ENCODE assay signal across 15 cellular contexts in the genomic region with DNA sequence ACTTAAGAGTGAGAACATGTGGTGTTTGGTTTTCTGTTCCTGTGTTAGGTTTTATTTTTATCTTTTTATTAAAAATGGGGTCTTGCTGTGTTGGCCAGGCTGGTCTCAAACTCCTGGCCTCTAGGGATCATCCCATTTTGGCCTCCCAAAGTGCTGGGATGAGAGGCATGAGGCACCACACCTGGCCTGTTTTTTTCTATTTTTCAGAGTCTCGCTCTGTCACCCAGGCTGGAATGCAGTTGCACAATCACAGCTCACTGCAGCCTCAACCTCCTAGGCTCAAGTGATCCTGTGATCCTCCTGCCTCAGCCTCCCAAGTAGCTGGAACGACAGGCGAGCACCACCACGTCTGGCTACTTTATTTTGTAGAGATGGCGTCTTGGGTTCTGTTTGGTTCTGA. TPM values are rescaled to one million over a fixed set of nuclear protein-coding genes. Genes with fewer than 3 reads are reported as not detected.
A peak's percentile ranks its signal among the peaks of the same experiment; 100 is the strongest.
DNase-seq lines count a peak whose midpoint lies in the region; ATAC-seq, FAIRE-seq and TF ChIP-seq lines count a peak whose summit lies in the region.
"Had no signal": no experiment of that assay in that cellular context is flagged by ENCODE, and none has a peak within 500 bp of the region (broad histone marks: within the 10 kb centered on the region; RNA-seq: fewer than 3 reads in every experiment).

No MANE protein-coding gene starts in this region.

- H3K4me2 ChIP-seq in A549 (no peak overlapping the region), BLaER1 (no peak overlapping the region), GM23248 (ENCODE audit: unreplicated experiment) (no peak overlapping the region)

- in situ Hi-C loops in GM23248 (cut with MboI), result no loop called here

- peaks cover 21% of the 10 kb centered on the region; the same call in 1 of the 2 replicates for H3F3A ChIP-seq in GM23248 (ENCODE audit: insufficient read depth)

- H3K79me2 ChIP-seq in GM23248 (ENCODE audit: insufficient read depth), result peaks cover 49% of the 10 kb centered on the region

- no peak for ATAC-seq in A549
- no peak for ATAC-seq in WTC11
- no peak for ATAC-seq in memory B cell (ENCODE audit: low read depth)
- no peak for ATAC-seq in GM19328 (IDR thresholded peaks at IDR 0.05; ENCODE audit: unreplicated experiment)
- ATAC-seq: HCT116 had no signal

- POLR2A ChIA-PET in A549 (lab: Yijun Ruan, JAX), result no interaction called here
- POLR2A ChIA-PET in WTC11 (lab: Charles Lee), result no interaction called here

- TF ChIP-seq POLR2A in A549 (IDR thresholded peaks at IDR 0.05; ENCODE audit: low read length), result no peak

- H3K9me2 ChIP-seq in GM23248 (ENCODE audit: insufficient read depth), result no peaks in the 10 kb centered on the region

- no peak for TF ChIP-seq EP300 in A549 (IDR thresholded peaks at IDR 0.05)

- H3K27me3 Mint-ChIP-seq in WTC11 (ENCODE audit: low read depth) (no peaks in the 10 kb centered on the region), memory B cell (no peaks in the 10 kb centered on the region)
- H3K27me3 Mint-ChIP-seq: CD8-positive, alpha-beta memory T cell had no signal

- DNase-seq in A549 (ENCODE audit: low read depth in 1 of 2, low spot score in 1 of 2), result no peak
- no peak for DNase-seq in WTC11 (ENCODE audit: low spot score)
- DNase-seq in memory B cell (ENCODE audit: low spot score in 2 of 2), result no peak
- no peak for DNase-seq in SKM-1 treated with dmso at 0.1 percent for 144 hours (lab: John Stamatoyannopoulos, UW; ENCODE audit: unreplicated experiment)
- DNase-seq in GM23248, result no peak
- DNase-seq: Caco-2; CD8-positive, alpha-beta memory T cell; DMS53; GF-D8 had no signal

- peaks cover 53% of the 10 kb centered on the region for H4K20me1 ChIP-seq in BLaER1
- no peaks in the 10 kb centered on the region for H4K20me1 ChIP-seq in GM23248 (ENCODE audit: insufficient read depth)

- no peak overlapping the region for H2AFZ ChIP-seq in GM23248

- CTCF ChIA-PET in A549 (lab: Yijun Ruan, JAX) (interaction anchor here (0.6 to 2.5 kb wide), 10 partner anchors 10 to 254 kb away, joined by 3 to 13 read pairs (median 4); a partner anchor contains a TSS), WTC11 (lab: Charles Lee) (interaction anchor here (2.3 kb wide), 1 partner anchor 25 kb away, joined by 5 read pairs; no protein-coding TSS in a partner anchor)

- H3K9ac ChIP-seq in BLaER1, result 0 out of 2 replicates have a peak overlapping the region, but pooled peaks have one; percentile 19
- H3K9ac ChIP-seq in GM23248, result no peak overlapping the region

- H3K4me3 Mint-ChIP-seq in WTC11 (no peak overlapping the region), memory B cell (no peak overlapping the region)
- H3K4me3 Mint-ChIP-seq: CD8-positive, alpha-beta memory T cell had no signal

- no peaks in the 10 kb centered on the region for H3K9me3 ChIP-seq in A549
- H3K9me3 ChIP-seq in BLaER1, result no peaks in the 10 kb centered on the region
- no peaks in the 10 kb centered on the region for H3K9me3 ChIP-seq in GM23248 (ENCODE audit: low read depth)
- H3K9me3 ChIP-seq: Caco-2 had no signal

- H3K36me3 ChIP-seq in BLaER1 (peaks cover 62% of the 10 kb centered on the region), GM23248 (ENCODE audit: low read depth) (0 out of 2 replicates have a peak, but pooled peaks cover 6% of the 10 kb centered on the region)

- H3K4me3 ChIP-seq in A549, result no peak overlapping the region
- H3K4me3 ChIP-seq in BLaER1, result no peak overlapping the region
- no peak overlapping the region for H3K4me3 ChIP-seq in GM23248

- H3K9me3 Mint-ChIP-seq in WTC11 (no peaks in the 10 kb centered on the region), memory B cell (no peaks in the 10 kb centered on the region)
- H3K9me3 Mint-ChIP-seq: CD8-positive, alpha-beta memory T cell had no signal

- H3K4me1 Mint-ChIP-seq in WTC11, result peaks cover 12% of the 10 kb centered on the region
- H3K4me1 Mint-ChIP-seq in memory B cell, result peaks cover 25% of the 10 kb centered on the region

- TF ChIP-seq RAD21 in A549 (conservative IDR thresholded peaks at IDR 0.05 in 1 of 2, IDR thresholded peaks at IDR 0.05 in 1 of 2), result no peak

- H3K36me3 Mint-ChIP-seq in WTC11, result peaks cover 29% of the 10 kb centered on the region
- H3K36me3 Mint-ChIP-seq in memory B cell, result peaks cover 5% of the 10 kb centered on the region

- H3K27me3 ChIP-seq in BLaER1 (no peaks in the 10 kb centered on the region), GM23248 (replicated peaks; ENCODE audit: insufficient read depth) (no peaks in the 10 kb centered on the region)

- H3K27ac Mint-ChIP-seq in WTC11 (no peak overlapping the region), memory B cell (peak overlapping the region; percentile 54)

- TF ChIP-seq CTCF in A549 (IDR thresholded peaks at IDR 0.05), result no peak
- TF ChIP-seq CTCF in WTC11 (IDR thresholded peaks at IDR 0.05), result no peak

- FAIRE-seq in A549 (lab: Jason Lieb, UNC), result peak; percentile 98
- FAIRE-seq: GM19239, H54 had no signal

- H3K4me1 ChIP-seq in A549, result peaks cover 17% of the 10 kb centered on the region
- H3K4me1 ChIP-seq in BLaER1, result peaks cover 53% of the 10 kb centered on the region
- H3K4me1 ChIP-seq in GM23248 (ENCODE audit: insufficient read depth), result peaks cover 9% of the 10 kb centered on the region

- 93% methylated on average over 5 of the region's 5 CpGs for WGBS in A549 (ENCODE audit: missing lambda C conversion rate)
- 80 to 92% methylated on average over 5 of the region's 5 CpGs for WGBS in GM23248 (ENCODE audit: low coverage in 1 of 2, low lambda C conversion rate in 2 of 2, missing lambda C conversion rate in 2 of 2), 2 experiments

- H3K27ac ChIP-seq in A549, result no peak overlapping the region
- no peak overlapping the region for H3K27ac ChIP-seq in BLaER1
- H3K27ac ChIP-seq in GM23248, result no peak overlapping the region

TF ChIP-seq in A549, 52 proteins besides CTCF, POLR2A, EP300 and RAD21:
- TF ChIP-seq MAFK (IDR thresholded peaks at IDR 0.05; ENCODE audit: partially characterized antibody) (no peak), CEBPB (IDR thresholded peaks at IDR 0.05) (peak; percentile 53 to 87; a peak in 3 of 4 replicates)

TF ChIP-seq in WTC11, 78 proteins besides CTCF, POLR2A, EP300 and RAD21 (continues in another document):
- TF ChIP-seq, protein P1, sequence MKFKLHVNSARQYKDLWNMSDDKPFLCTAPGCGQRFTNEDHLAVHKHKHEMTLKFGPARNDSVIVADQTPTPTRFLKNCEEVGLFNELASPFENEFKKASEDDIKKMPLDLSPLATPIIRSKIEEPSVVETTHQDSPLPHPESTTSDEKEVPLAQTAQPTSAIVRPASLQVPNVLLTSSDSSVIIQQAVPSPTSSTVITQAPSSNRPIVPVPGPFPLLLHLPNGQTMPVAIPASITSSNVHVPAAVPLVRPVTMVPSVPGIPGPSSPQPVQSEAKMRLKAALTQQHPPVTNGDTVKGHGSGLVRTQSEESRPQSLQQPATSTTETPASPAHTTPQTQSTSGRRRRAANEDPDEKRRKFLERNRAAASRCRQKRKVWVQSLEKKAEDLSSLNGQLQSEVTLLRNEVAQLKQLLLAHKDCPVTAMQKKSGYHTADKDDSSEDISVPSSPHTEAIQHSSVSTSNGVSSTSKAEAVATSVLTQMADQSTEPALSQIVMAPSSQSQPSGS (CRISPR knock-in tag; IDR thresholded peaks at IDR 0.05; ENCODE audit: borderline replicate concordance, low read depth), result no peak
- TF ChIP-seq, protein P2, sequence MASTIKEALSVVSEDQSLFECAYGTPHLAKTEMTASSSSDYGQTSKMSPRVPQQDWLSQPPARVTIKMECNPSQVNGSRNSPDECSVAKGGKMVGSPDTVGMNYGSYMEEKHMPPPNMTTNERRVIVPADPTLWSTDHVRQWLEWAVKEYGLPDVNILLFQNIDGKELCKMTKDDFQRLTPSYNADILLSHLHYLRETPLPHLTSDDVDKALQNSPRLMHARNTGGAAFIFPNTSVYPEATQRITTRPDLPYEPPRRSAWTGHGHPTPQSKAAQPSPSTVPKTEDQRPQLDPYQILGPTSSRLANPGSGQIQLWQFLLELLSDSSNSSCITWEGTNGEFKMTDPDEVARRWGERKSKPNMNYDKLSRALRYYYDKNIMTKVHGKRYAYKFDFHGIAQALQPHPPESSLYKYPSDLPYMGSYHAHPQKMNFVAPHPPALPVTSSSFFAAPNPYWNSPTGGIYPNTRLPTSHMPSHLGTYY (CRISPR knock-in tag; IDR thresholded peaks at IDR 0.05), result no peak
- TF ChIP-seq ELF4 (CRISPR knock-in tag; IDR thresholded peaks at IDR 0.05; ENCODE audit: low read depth) (no peak), NFE2L1 (CRISPR knock-in tag; IDR thresholded peaks at IDR 0.05) (no peak)

RNA-seq across cellular contexts. Expression of a gene that starts 7.6 kb away (rescaled TPM):
- 11.3 and 16.9 TPM in 2 replicates for polyA plus RNA-seq in A549 (2011; rRNA removed)
- 17.0 and 26.0 TPM in 2 replicates for polyA plus RNA-seq in A549 (2012; cell fraction: cytosol; rRNA removed)
- polyA plus RNA-seq in A549 (2012; cell fraction: nucleus; rRNA removed), result 31.8 and 49.4 TPM in 2 replicates
- polyA plus RNA-seq in A549 (2017; fragmentation: RNase III; extraction: RNeasy Plus Mini Kit Qiagen cat#74134 plus additional on column Dnase treatment), result 20.9 to 21.8 TPM (median 21.1 TPM) in 3 replicates
- 41.8 and 63.4 TPM in 2 replicates for polyA minus RNA-seq in A549 (2011; rRNA and poly(A)+ RNA removed)
- 30.6 to 34.0 TPM (median 33.4 TPM) in 3 replicates for total RNA-seq in WTC11 (2021)
- total RNA-seq in GM23248 (2014; rRNA removed; shearing (Covaris generic)), result 16.1 and 19.5 TPM in 2 replicates
- polyA plus RNA-seq in GM23248 (2016; fragmentation: Nextera tagmentation; extraction: Ambion mirVana), result 14.8 and 16.6 TPM in 2 replicates

RNA-seq across cellular contexts. Expression of a gene that starts 13.5 kb away (rescaled TPM):
- polyA plus RNA-seq in A549 (2011; rRNA removed) (0.22 and 0.42 TPM in 2 replicates), A549 (2017; fragmentation: RNase III; extraction: RNeasy Plus Mini Kit Qiagen cat#74134 plus additional on column Dnase treatment) (0.30 to 0.54 TPM (median 0.45 TPM) in 3 replicates), GM23248 (2016; fragmentation: Nextera tagmentation; extraction: Ambion mirVana) (not detected in 2 replicates)
- 0.26 and 0.32 TPM in 2 replicates for polyA plus RNA-seq in A549 (2012; cell fraction: cytosol; rRNA removed)
- 1.6 and 2.0 TPM in 2 replicates for polyA plus RNA-seq in A549 (2012; cell fraction: nucleus; rRNA removed)
- polyA minus RNA-seq in A549 (2011; rRNA and poly(A)+ RNA removed), result 0.12 and 0.34 TPM in 2 replicates
- total RNA-seq in WTC11 (2021), result 52.3 to 71.3 TPM (median 66.3 TPM) in 3 replicates
- total RNA-seq in GM23248 (2014; rRNA removed; shearing (Covaris generic)), result not detected in 2 replicates
- total RNA-seq: HT-29 had no signal
- polyA plus RNA-seq: CD8-positive, alpha-beta memory T cell had no signal

RNA-seq across cellular contexts. Expression of a gene that starts 48.7 kb away (rescaled TPM):
- polyA plus RNA-seq in A549 (2011; rRNA removed), result 0.15 and 0.16 TPM in 2 replicates
- polyA plus RNA-seq in A549 (2012; cell fraction: cytosol; rRNA removed), result 0.13 and 0.14 TPM in 2 replicates
- 0.56 and 0.83 TPM in 2 replicates for polyA plus RNA-seq in A549 (2012; cell fraction: nucleus; rRNA removed)
- polyA plus RNA-seq in A549 (2017; fragmentation: RNase III; extraction: RNeasy Plus Mini Kit Qiagen cat#74134 plus additional on column Dnase treatment), result 0.24 to 0.49 TPM (median 0.28 TPM) in 3 replicates
- polyA minus RNA-seq in A549 (2011; rRNA and poly(A)+ RNA removed), result 0.58 TPM in 1 of 2 replicates, not detected in the other
- total RNA-seq in WTC11 (2021), result 6.0 to 7.7 TPM (median 6.6 TPM) in 3 replicates
- total RNA-seq in GM23248 (2014; rRNA removed; shearing (Covaris generic)), result 0.38 and 1.5 TPM in 2 replicates
- 3.0 and 4.6 TPM in 2 replicates for polyA plus RNA-seq in GM23248 (2016; fragmentation: Nextera tagmentation; extraction: Ambion mirVana)

Comparison
In these comparisons a context has a peak if more than half of its experiments do, and no peak if none do; other contexts are left out.
1. RNA of a gene that starts 13.5 kb away (total RNA-seq): 52.3 to 71.3 TPM in WTC11; not detected in GM23248; every median in the first group is over 10 times any median in the second.